Comparison of ENCODE assay signal across 32 cellular contexts in the genomic region with DNA sequence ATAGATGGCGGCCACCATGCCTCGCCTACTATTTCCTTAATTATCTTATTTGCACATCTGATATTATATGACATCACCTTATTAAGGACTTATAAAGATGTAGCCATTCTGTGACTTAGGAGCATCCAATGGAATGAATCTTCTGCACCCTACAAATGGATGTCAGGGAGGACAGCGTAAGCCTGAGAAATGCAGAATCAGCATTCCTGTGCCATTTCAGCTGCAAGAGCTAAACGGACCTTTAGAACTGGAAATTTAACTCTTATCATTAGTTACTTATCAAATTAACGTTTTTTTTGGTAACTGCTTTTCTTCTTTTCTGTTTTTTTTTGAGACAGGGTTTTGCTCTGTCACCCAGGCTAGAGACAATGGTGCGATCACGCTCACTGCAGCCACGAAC.
"Had no signal": no experiment of that assay in that cellular context is flagged by ENCODE, and none has a peak within 500 bp of the region (broad histone marks: within the 10 kb centered on the region; RNA-seq: fewer than 3 reads in every experiment).

No MANE protein-coding gene starts in this region.

- DNase-seq: activated B cell treated with CpG ODN at 0.5 μM for 24 hours; activated CD4-positive, alpha-beta memory T cell treated with anti-CD3 and anti-CD28 coated beads for 36 hours; activated CD4-positive, alpha-beta T cell treated with anti-CD3 and anti-CD28 coated beads for 4 hours; activated CD4-positive, alpha-beta T cell treated with anti-CD3 and anti-CD28 coated beads, Interleukin-2, amount 10 ng/mL, durations not matched to agents 24 days and 14 days; activated CD4-positive, alpha-beta T cell treated with anti-CD3 and anti-CD28 coated beads, Interleukin-2, amount 50 U/mL, for 1 hour; activated CD4-positive, alpha-beta T cell treated with anti-CD3 and anti-CD28 coated beads, Interleukin-2, amount 50 U/mL, for 4 hours; activated CD4-positive, CD25-positive, alpha-beta regulatory T cell treated with anti-CD3 and anti-CD28 coated beads, Interleukin-2, amount 50 U/mL, for 72 hours; activated CD8-positive, alpha-beta memory T cell treated with anti-CD3 and anti-CD28 coated beads, Interleukin-2, amount 50 U/mL, for 4 hours; activated CD8-positive, alpha-beta T cell treated with anti-CD3 and anti-CD28 coated beads for 36 hours; activated effector memory CD4-positive, alpha-beta T cell treated with anti-CD3 and anti-CD28 coated beads, Interleukin-2, amount 50 U/mL, for 16 hours; activated gamma-delta T cell treated with Interleukin-2 at 50 U/mL for 16 hours; activated naive CD4-positive, alpha-beta T cell; activated naive CD4-positive, alpha-beta T cell treated with anti-CD3 and anti-CD28 coated beads for 36 hours; activated naive CD4-positive, alpha-beta T cell treated with anti-CD3 and anti-CD28 coated beads, Interleukin-2, amount 50 U/mL, for 16 hours; activated naive CD8-positive, alpha-beta T cell treated with anti-CD3 and anti-CD28 coated beads for 36 hours; activated T-cell treated with anti-CD3 and anti-CD28 coated beads for 4 hours; activated T-cell treated with anti-CD3 and anti-CD28 coated beads, Interleukin-2, amount 50 U/mL, for 1 hour; activated T-cell treated with anti-CD3 and anti-CD28 coated beads, Interleukin-2, amount 50 U/mL, for 4 hours; activated T-cell treated with anti-CD3 and anti-CD28 coated beads, Interleukin-2, amount 50 U/mL, for 72 hours; adrenal gland; amniotic stem cell; aorta; caudate nucleus; cerebellar nuclear complex; T-helper 2 cell; T-helper 9 cell had no signal

- H3K4me3 ChIP-seq: adrenal gland, cardiac muscle cell had no signal

- H3K27me3 ChIP-seq: adrenal gland, cardiac muscle cell had no signal

- H3K9me3 ChIP-seq: adrenal gland had no signal

- H3K27ac ChIP-seq: adrenal gland, cardiac muscle cell, VCaP had no signal

- H3K36me3 ChIP-seq: adrenal gland, cardiac muscle cell had no signal

- ATAC-seq: activated CD8-positive, alpha-beta T cell treated with anti-CD3 and anti-CD28 coated beads for 36 hours; activated naive CD4-positive, alpha-beta T cell treated with anti-CD3 and anti-CD28 coated beads, Interleukin-2, amount 50 U/mL, for 72 hours; activated T-cell treated with anti-CD3 and anti-CD28 coated beads, Interleukin-2, amount 50 U/mL, for 4 hours; activated T-cell treated with anti-CD3 and anti-CD28 coated beads, Interleukin-2, amount 50 U/mL, for 72 hours; activated T-helper 17 cell treated with anti-CD3 and anti-CD28 coated beads, Interleukin-2, amount 50 U/mL, for 72 hours had no signal

- H3K4me1 ChIP-seq: adrenal gland had no signal

- FAIRE-seq: bronchial epithelial cell, TTC549 had no signal
